In genomic region chr7:114660007-114660406, GRCh38 we compare ENCODE assay signal across 18 cellular contexts.
DNase-seq lines count a peak whose midpoint lies in the region; ATAC-seq, FAIRE-seq and TF ChIP-seq lines count a peak whose summit lies in the region.
"Had no signal": no experiment of that assay in that cellular context is flagged by ENCODE, and none has a peak within 500 bp of the region (broad histone marks: within the 10 kb centered on the region; RNA-seq: fewer than 3 reads in every experiment).

No MANE protein-coding gene starts in this region.

- peaks cover 38% of the 10 kb centered on the region for H3K4me1 Mint-ChIP-seq in endodermal cell
- no peaks in the 10 kb centered on the region for H3K4me1 Mint-ChIP-seq in activated T-helper 1 cell treated with anti-CD3 and anti-CD28 coated beads, Interleukin-12 subunit alpha, Interleukin-12 subunit beta, Interleukin-2, Interleukin-4 antibody, amounts not matched to agents 30 ng/mL and 10 ng/mL and 1 ng/mL, durations not matched to agents 14 hours and 24 hours and 36 hours (ENCODE audit: low read depth)
- H3K4me1 Mint-ChIP-seq: stimulated activated effector memory CD8-positive, alpha-beta T cell treated with anti-CD3 and anti-CD28 coated beads, Interleukin-12 subunit alpha, Interleukin-12 subunit beta, amount 100 ng/mL, for 72 hours had no signal

- no peaks in the 10 kb centered on the region for H3K36me3 Mint-ChIP-seq in endodermal cell (ENCODE audit: low read depth)
- no peaks in the 10 kb centered on the region for H3K36me3 Mint-ChIP-seq in activated T-helper 1 cell treated with anti-CD3 and anti-CD28 coated beads, Interleukin-12 subunit alpha, Interleukin-12 subunit beta, Interleukin-2, Interleukin-4 antibody, amounts not matched to agents 30 ng/mL and 10 ng/mL and 1 ng/mL, durations not matched to agents 14 hours and 24 hours and 36 hours (ENCODE audit: low read depth)
- H3K36me3 Mint-ChIP-seq: stimulated activated effector memory CD8-positive, alpha-beta T cell treated with anti-CD3 and anti-CD28 coated beads, Interleukin-12 subunit alpha, Interleukin-12 subunit beta, amount 100 ng/mL, for 72 hours had no signal

- peak overlapping the region; percentile 31 for H3K4me2 ChIP-seq in BLaER1

- H3K27ac Mint-ChIP-seq in endodermal cell: no peak overlapping the region
- no peak overlapping the region for H3K27ac Mint-ChIP-seq in activated T-helper 1 cell treated with anti-CD3 and anti-CD28 coated beads, Interleukin-12 subunit alpha, Interleukin-12 subunit beta, Interleukin-2, Interleukin-4 antibody, amounts not matched to agents 30 ng/mL and 10 ng/mL and 1 ng/mL, durations not matched to agents 14 hours and 24 hours and 36 hours
- H3K27ac Mint-ChIP-seq: activated T-cell treated with anti-CD3 and anti-CD28 coated beads, Interleukin-2, amount 50 U/mL, for 72 hours; stimulated activated effector memory CD8-positive, alpha-beta T cell treated with anti-CD3 and anti-CD28 coated beads, Interleukin-12 subunit alpha, Interleukin-12 subunit beta, amount 100 ng/mL, for 72 hours had no signal

- DNase-seq in NCI-H1092 treated with DMSO at 0.1 percent for 48 hours (lab: John Stamatoyannopoulos, UW) (peak; percentile 89), NCI-H526 (lab: John Stamatoyannopoulos, UW) (peak; percentile 17 to 26), endodermal cell (no peak), SIG-M5 (lab: John Stamatoyannopoulos, UW) (no peak), urothelium cell line (ENCODE audit: low spot score) (no peak)
- DNase-seq in activated T-helper 1 cell treated with anti-CD3 and anti-CD28 coated beads, Interleukin-12 subunit alpha, Interleukin-12 subunit beta, Interleukin-2, Interleukin-4 antibody, amounts not matched to agents 30 ng/mL and 10 ng/mL and 1 ng/mL, durations not matched to agents 14 hours and 24 hours and 36 hours (ENCODE audit: low spot score): no peak
- DNase-seq: activated T-cell treated with anti-CD3 and anti-CD28 coated beads, Interleukin-2, amount 50 U/mL, for 72 hours; NK-92 treated with Interleukin-12 subunit alpha and Interleukin-12 subunit beta, amount 100 ng/mL, for 24 hours; SJCRH30; transverse colon had no signal

- no peak overlapping the region for H3K4me3 Mint-ChIP-seq in endodermal cell
- no peak overlapping the region for H3K4me3 Mint-ChIP-seq in activated T-helper 1 cell treated with anti-CD3 and anti-CD28 coated beads, Interleukin-12 subunit alpha, Interleukin-12 subunit beta, Interleukin-2, Interleukin-4 antibody, amounts not matched to agents 30 ng/mL and 10 ng/mL and 1 ng/mL, durations not matched to agents 14 hours and 24 hours and 36 hours
- H3K4me3 Mint-ChIP-seq: activated T-cell treated with anti-CD3 and anti-CD28 coated beads, Interleukin-2, amount 50 U/mL, for 72 hours; stimulated activated effector memory CD8-positive, alpha-beta T cell treated with anti-CD3 and anti-CD28 coated beads, Interleukin-12 subunit alpha, Interleukin-12 subunit beta, amount 100 ng/mL, for 72 hours had no signal

- H3K27ac ChIP-seq in BLaER1: no peak overlapping the region
- H3K27ac ChIP-seq in endodermal cell (ENCODE audit: low read depth, low read length): peak overlapping the region; percentile 65
- H3K27ac ChIP-seq: epithelial cell of prostate, neutrophil, SJCRH30, transverse colon had no signal

- H3K27me3 ChIP-seq in BLaER1: no peaks in the 10 kb centered on the region
- no peaks in the 10 kb centered on the region for H3K27me3 ChIP-seq in endodermal cell (ENCODE audit: control insufficient read depth, insufficient read depth, low read length, poor library complexity, severe bottlenecking)
- H3K27me3 ChIP-seq: neutrophil, SJCRH30, transverse colon had no signal

- 17 to 72% methylated on average over 1 to 3 of the region's 3 CpGs for WGBS in endodermal cell (ENCODE audit: insufficient coverage in 1 of 2, insufficient read length in 1 of 2), 2 experiments

- H3K4me1 ChIP-seq in BLaER1 (peaks cover 19% of the 10 kb centered on the region), endodermal cell (ENCODE audit: control insufficient read depth, insufficient read depth, low read length) (peaks cover 6% of the 10 kb centered on the region)
- H3K4me1 ChIP-seq: transverse colon had no signal

- FAIRE-seq in urothelium cell line (lab: Jason Lieb, UNC): no peak
- FAIRE-seq: GM18507, HTR-8/SVneo had no signal

- H3K9me3 ChIP-seq in BLaER1 (no peaks in the 10 kb centered on the region), endodermal cell (ENCODE audit: control insufficient read depth, low read length) (no peaks in the 10 kb centered on the region)
- H3K9me3 ChIP-seq: neutrophil, SJCRH30, transverse colon had no signal

- no peaks in the 10 kb centered on the region for H3K9me3 Mint-ChIP-seq in endodermal cell
- no peaks in the 10 kb centered on the region for H3K9me3 Mint-ChIP-seq in activated T-helper 1 cell treated with anti-CD3 and anti-CD28 coated beads, Interleukin-12 subunit alpha, Interleukin-12 subunit beta, Interleukin-2, Interleukin-4 antibody, amounts not matched to agents 30 ng/mL and 10 ng/mL and 1 ng/mL, durations not matched to agents 14 hours and 24 hours and 36 hours
- H3K9me3 Mint-ChIP-seq: activated T-cell treated with anti-CD3 and anti-CD28 coated beads, Interleukin-2, amount 50 U/mL, for 72 hours; stimulated activated effector memory CD8-positive, alpha-beta T cell treated with anti-CD3 and anti-CD28 coated beads, Interleukin-12 subunit alpha, Interleukin-12 subunit beta, amount 100 ng/mL, for 72 hours had no signal

- no peaks in the 10 kb centered on the region for H3K27me3 Mint-ChIP-seq in endodermal cell (ENCODE audit: insufficient read depth)
- H3K27me3 Mint-ChIP-seq in activated T-helper 1 cell treated with anti-CD3 and anti-CD28 coated beads, Interleukin-12 subunit alpha, Interleukin-12 subunit beta, Interleukin-2, Interleukin-4 antibody, amounts not matched to agents 30 ng/mL and 10 ng/mL and 1 ng/mL, durations not matched to agents 14 hours and 24 hours and 36 hours (ENCODE audit: insufficient read depth): no peaks in the 10 kb centered on the region

- no peak for ATAC-seq in HG02759 (IDR thresholded peaks at IDR 0.05; ENCODE audit: unreplicated experiment)
- ATAC-seq: activated T-cell treated with anti-CD3 and anti-CD28 coated beads, Interleukin-2, amount 50 U/mL, for 72 hours; stimulated activated effector memory CD8-positive, alpha-beta T cell treated with anti-CD3 and anti-CD28 coated beads, Interleukin-12 subunit alpha, Interleukin-12 subunit beta, amount 100 ng/mL, for 72 hours had no signal

- H3K4me3 ChIP-seq in BLaER1 (no peak overlapping the region), endodermal cell (ENCODE audit: low read length) (no peak overlapping the region)
- H3K4me3 ChIP-seq: lung, SJCRH30, transverse colon had no signal

- TF ChIP-seq CTCF in endodermal cell (conservative IDR thresholded peaks at IDR 0.05): no peak

- H4K20me1 ChIP-seq in BLaER1: no peaks in the 10 kb centered on the region

- intact Hi-C loops in activated T-helper 1 cell treated with anti-CD3 and anti-CD28 coated beads, Interleukin-12 subunit alpha, Interleukin-12 subunit beta, Interleukin-2, Interleukin-4 antibody, amounts not matched to agents 30 ng/mL and 10 ng/mL and 1 ng/mL, durations not matched to agents 14 hours and 24 hours and 36 hours (cut with micrococcal nuclease): loop anchor here (10.0 kb wide), 1 partner anchor 575 kb away; no protein-coding TSS in a partner anchor

- H3K9ac ChIP-seq in BLaER1 (no peak overlapping the region), endodermal cell (ENCODE audit: extremely low read depth, low read length, poor library complexity, severe bottlenecking) (no peak overlapping the region)

- H3K36me3 ChIP-seq in BLaER1 (no peaks in the 10 kb centered on the region), endodermal cell (ENCODE audit: control insufficient read depth, insufficient read depth, low read length) (no peaks in the 10 kb centered on the region)
- H3K36me3 ChIP-seq: neutrophil, transverse colon had no signal

Comparison
In these comparisons a context has a peak if more than half of its experiments do, and no peak if none do; other contexts are left out.
1. DNase-seq: peak in NCI-H1092 treated with DMSO at 0.1 percent for 48 hours (single experiment) and NCI-H526 (2 of 2); none in endodermal cell (single experiment), activated T-helper 1 cell treated with anti-CD3 and anti-CD28 coated beads, Interleukin-12 subunit alpha, Interleukin-12 subunit beta, Interleukin-2, Interleukin-4 antibody, amounts not matched to agents 30 ng/mL and 10 ng/mL and 1 ng/mL, durations not matched to agents 14 hours and 24 hours and 36 hours (single experiment), SIG-M5 (single experiment) and urothelium cell line (single experiment).